ENCODE assay signal across 9 cellular contexts in the genomic region with DNA sequence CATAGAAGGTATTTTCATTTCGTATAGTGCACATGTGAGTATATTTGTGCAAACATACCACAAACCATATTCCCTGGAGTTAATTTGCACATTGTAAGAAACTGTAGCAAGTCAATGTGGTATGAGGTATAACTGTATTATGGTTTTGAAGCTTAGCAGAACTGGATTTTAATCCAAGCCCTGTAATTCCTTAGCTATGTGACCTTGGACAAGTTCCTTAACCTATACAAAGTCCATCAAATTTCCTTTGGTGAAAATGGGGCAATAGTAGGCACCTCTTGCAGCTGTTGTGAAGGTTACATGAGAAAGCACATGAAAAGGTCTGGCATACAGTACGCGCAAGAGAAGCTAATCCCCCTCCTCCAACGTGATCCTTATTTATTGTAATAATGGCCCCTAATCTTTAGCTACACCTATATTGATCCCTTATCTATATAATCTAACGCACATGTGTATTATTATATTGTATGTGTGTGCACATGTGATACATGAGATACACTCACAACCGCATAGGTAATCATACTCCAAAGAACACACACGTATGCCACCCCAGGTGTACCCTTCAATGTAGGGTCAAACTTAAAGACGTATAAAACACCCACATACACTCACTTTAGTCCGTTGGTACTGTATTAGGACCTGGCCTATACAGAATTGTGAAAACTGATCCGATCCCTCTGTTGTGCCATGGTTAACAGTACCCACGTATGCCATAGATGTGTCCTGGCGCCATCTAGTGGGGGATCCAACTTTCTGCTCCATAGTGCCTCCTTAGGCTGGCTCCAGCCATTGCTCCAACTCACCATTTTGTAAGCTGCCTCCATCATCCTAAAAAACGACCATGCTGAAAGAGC.
DNase-seq lines count a peak whose midpoint lies in the region; ATAC-seq and TF ChIP-seq lines count a peak whose summit lies in the region.
"Had no signal": no experiment of that assay in that cellular context is flagged by ENCODE, and none has a peak within 500 bp of the region (broad histone marks: within the 10 kb centered on the region; RNA-seq: fewer than 3 reads in every experiment).

No MANE protein-coding gene starts in this region.

- CTCF ChIA-PET in Calu3 (lab: Charles Lee), result interaction anchor here (0.6 to 1.5 kb wide), 9 partner anchors 35 to 558 kb away, joined by 3 to 7 read pairs (median 4); no protein-coding TSS in a partner anchor
- CTCF ChIA-PET in activated CD4-positive, alpha-beta memory T cell treated with anti-CD3 and anti-CD28 coated beads for 36 hours (lab: Charles Lee), result interaction anchor here (0.6 to 2.2 kb wide), 54 partner anchors 8 to 1641 kb away, joined by 3 to 23 read pairs (median 4); no protein-coding TSS in a partner anchor

- no peaks in the 10 kb centered on the region for H3K36me3 Mint-ChIP-seq in Calu3 (ENCODE audit: insufficient read depth, unreplicated experiment)
- no peaks in the 10 kb centered on the region for H3K36me3 Mint-ChIP-seq in activated CD4-positive, alpha-beta memory T cell treated with anti-CD3 and anti-CD28 coated beads for 36 hours
- no peaks in the 10 kb centered on the region for H3K36me3 Mint-ChIP-seq in effector memory CD8-positive, alpha-beta T cell (ENCODE audit: insufficient read depth)
- no peaks in the 10 kb centered on the region for H3K36me3 Mint-ChIP-seq in mesothelial cell of epicardium
- H3K36me3 Mint-ChIP-seq: activated naive CD8-positive, alpha-beta T cell had no signal

- peak; percentile 87 for DNase-seq in Calu3
- DNase-seq in HK-2 (ENCODE audit: unreplicated experiment), result peak; percentile 53
- DNase-seq in NCI-H82 (lab: John Stamatoyannopoulos, UW), result peak; percentile 91
- DNase-seq in activated CD4-positive, alpha-beta memory T cell treated with anti-CD3 and anti-CD28 coated beads for 36 hours, result peak; percentile 81
- peak; percentile 74 to 78 (median 77) for DNase-seq in effector memory CD8-positive, alpha-beta T cell
- peak; percentile 27 to 62 for DNase-seq in mesothelial cell of epicardium (ENCODE audit: low spot score in 2 of 2, unreplicated experiment in 2 of 2)
- DNase-seq in stimulated activated CD8-positive, alpha-beta memory T cell treated with anti-CD3 and anti-CD28 coated beads, Interleukin-4, amount 100 ng/mL, for 1 hour (ENCODE audit: low read depth in 2 of 2, low spot score in 1 of 2), result peak; percentile 45 to 46

- H3K27me3 Mint-ChIP-seq in Calu3 (ENCODE audit: unreplicated experiment) (no peaks in the 10 kb centered on the region), mesothelial cell of epicardium (ENCODE audit: low read depth) (no peaks in the 10 kb centered on the region)
- H3K27me3 Mint-ChIP-seq in activated CD4-positive, alpha-beta memory T cell treated with anti-CD3 and anti-CD28 coated beads for 36 hours, result peaks cover 11% of the 10 kb centered on the region
- H3K27me3 Mint-ChIP-seq in effector memory CD8-positive, alpha-beta T cell, result no peaks in the 10 kb centered on the region

- no peak overlapping the region for H3K27ac Mint-ChIP-seq in Calu3 (ENCODE audit: unreplicated experiment)
- no peak overlapping the region for H3K27ac Mint-ChIP-seq in activated CD4-positive, alpha-beta memory T cell treated with anti-CD3 and anti-CD28 coated beads for 36 hours
- H3K27ac Mint-ChIP-seq in effector memory CD8-positive, alpha-beta T cell, result no peak overlapping the region
- H3K27ac Mint-ChIP-seq in mesothelial cell of epicardium, result no peak overlapping the region
- H3K27ac Mint-ChIP-seq: activated naive CD8-positive, alpha-beta T cell had no signal

- H3K4me1 Mint-ChIP-seq in Calu3 (ENCODE audit: low read depth, unreplicated experiment) (no peaks in the 10 kb centered on the region), mesothelial cell of epicardium (peaks cover 8% of the 10 kb centered on the region)
- no peaks in the 10 kb centered on the region for H3K4me1 Mint-ChIP-seq in activated CD4-positive, alpha-beta memory T cell treated with anti-CD3 and anti-CD28 coated beads for 36 hours (ENCODE audit: low read depth)
- peaks cover 0 to 3% of the 10 kb centered on the region in 2 donors for H3K4me1 Mint-ChIP-seq in effector memory CD8-positive, alpha-beta T cell (ENCODE audit: low read depth in 2 of 2)

- H3K4me3 Mint-ChIP-seq in Calu3 (ENCODE audit: low read depth, unreplicated experiment) (no peak overlapping the region), mesothelial cell of epicardium (no peak overlapping the region)
- no peak overlapping the region for H3K4me3 Mint-ChIP-seq in activated CD4-positive, alpha-beta memory T cell treated with anti-CD3 and anti-CD28 coated beads for 36 hours
- no peak overlapping the region for H3K4me3 Mint-ChIP-seq in effector memory CD8-positive, alpha-beta T cell
- H3K4me3 Mint-ChIP-seq: activated naive CD8-positive, alpha-beta T cell had no signal

- ATAC-seq in GM21381 (IDR thresholded peaks at IDR 0.05; ENCODE audit: unreplicated experiment), result peak; percentile 99
- peak; percentile 99 for ATAC-seq in effector memory CD8-positive, alpha-beta T cell (replicated peaks)

- BruUV-seq in Calu3 (replicated peaks; lab: Mats Ljungman, UMichigan), result no TSS peak

- H3K9me3 Mint-ChIP-seq in Calu3 (ENCODE audit: low read depth, unreplicated experiment) (no peaks in the 10 kb centered on the region), mesothelial cell of epicardium (peaks cover 5% of the 10 kb centered on the region)
- H3K9me3 Mint-ChIP-seq in activated CD4-positive, alpha-beta memory T cell treated with anti-CD3 and anti-CD28 coated beads for 36 hours, result no peaks in the 10 kb centered on the region
- no peaks in the 10 kb centered on the region for H3K9me3 Mint-ChIP-seq in effector memory CD8-positive, alpha-beta T cell

- POLR2A ChIA-PET in activated CD4-positive, alpha-beta memory T cell treated with anti-CD3 and anti-CD28 coated beads for 36 hours (lab: Charles Lee), result no interaction called here

- TF ChIP-seq CTCF in Calu3 (IDR thresholded peaks at IDR 0.05; ENCODE audit: unreplicated experiment) (peak; percentile 99), mesothelial cell of epicardium (IDR thresholded peaks at IDR 0.05; ENCODE audit: unreplicated experiment) (peak; percentile 51)

- intact Hi-C loops in Calu3 (cut with micrococcal nuclease; ENCODE audit: unreplicated experiment), result loop anchor here (1.0 to 10.0 kb wide), 6 partner anchors 175 to 1592 kb away; a partner anchor contains a TSS
- intact Hi-C loops in activated CD4-positive, alpha-beta memory T cell treated with anti-CD3 and anti-CD28 coated beads for 36 hours (cut with micrococcal nuclease), result loop anchor here (2.0 to 10.0 kb wide), 4 partner anchors 312 to 1078 kb away; a partner anchor contains a TSS

Comparison
In these comparisons a context has a peak if more than half of its experiments do, and no peak if none do; other contexts are left out.
1. Peak in every context shown above with its lines: DNase-seq and ATAC-seq.